12 cellular contexts compared by ENCODE assay signal in the genomic region with DNA sequence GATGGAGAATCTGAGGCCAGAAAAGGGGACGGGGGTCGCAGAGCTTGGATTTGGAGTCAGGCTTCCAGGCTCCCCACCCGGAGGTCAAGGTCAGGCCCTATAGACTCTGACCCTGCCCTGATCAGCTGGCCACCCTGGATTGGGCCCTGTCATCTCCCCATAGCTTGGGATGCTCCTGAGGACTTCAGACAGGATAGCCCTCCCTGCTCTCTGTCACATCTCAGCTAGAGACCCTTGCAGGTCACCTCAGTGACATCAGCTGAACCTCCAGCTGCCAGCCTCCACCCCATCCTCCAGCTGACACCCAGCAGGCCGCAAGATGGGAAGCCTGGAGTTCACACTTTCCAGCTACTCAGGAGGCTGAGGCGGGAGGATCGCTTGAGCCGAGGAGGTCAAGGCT. TPM values are rescaled to one million over a fixed set of nuclear protein-coding genes. Genes with fewer than 3 reads are reported as not detected.
DNase-seq lines count a peak whose midpoint lies in the region; TF ChIP-seq lines count a peak whose summit lies in the region.
"Had no signal": no experiment of that assay in that cellular context is flagged by ENCODE, and none has a peak within 500 bp of the region (broad histone marks: within the 10 kb centered on the region; RNA-seq: fewer than 3 reads in every experiment).

No MANE protein-coding gene starts in this region.

- H3K18ac ChIP-seq in trophoblast cell (ENCODE audit: low read length) = no peak overlapping the region

- no peak for TF ChIP-seq CTCF in SK-N-SH (IDR thresholded peaks at IDR 0.05)

- POLR2A ChIA-PET in SK-N-SH (lab: Yijun Ruan, JAX) = no interaction called here

- peak overlapping the region in 8 of 11 experiments; percentile 13 to 44 (median 30); a peak in 11 of 22 replicates for H3K9ac ChIP-seq in BLaER1 treated with 17β-estradiol and CSF1 and Interleukin-3, amounts not matched to agents 10 nM and 100 nM
- no peak overlapping the region for H3K9ac ChIP-seq in trophoblast cell (ENCODE audit: low read length)
- no peak overlapping the region for H3K9ac ChIP-seq in SK-N-SH

- TF ChIP-seq EP300 in SK-N-SH (IDR thresholded peaks at IDR 0.05; ENCODE audit: borderline replicate concordance in 1 of 2, low read depth in 1 of 2, low read length in 1 of 2) = no peak

- no peak overlapping the region for H3K4me3 ChIP-seq in BLaER1 treated with 17β-estradiol and CSF1 and Interleukin-3, amounts not matched to agents 10 nM and 100 nM
- H3K4me3 ChIP-seq in trophoblast cell (ENCODE audit: low read depth, low read length) (no peak overlapping the region), SK-N-SH (ENCODE audit: low read depth in 2 of 2, low read length in 1 of 2) (no peak overlapping the region)
- H3K4me3 ChIP-seq: pancreas, Peyer's patch had no signal

- H3K4me3 Mint-ChIP-seq in IgD-negative memory B cell = peak overlapping the region in 1 of 4 donors; percentile 80
- no peak overlapping the region for H3K4me3 Mint-ChIP-seq in dendritic cell treated with granulocyte-macrophage colony-stimulating factor and Interleukin-4, amounts not matched to agents 40 ng/mL and 50 ng/mL, for 4 days

- no peaks in the 10 kb centered on the region for H3K9me3 Mint-ChIP-seq in IgD-negative memory B cell
- no peaks in the 10 kb centered on the region for H3K9me3 Mint-ChIP-seq in dendritic cell treated with granulocyte-macrophage colony-stimulating factor and Interleukin-4, amounts not matched to agents 40 ng/mL and 50 ng/mL, for 4 days

- no peak overlapping the region for H2BK120ac ChIP-seq in trophoblast cell (ENCODE audit: insufficient read depth, low read length, poor library complexity)

- H3K36me3 Mint-ChIP-seq in IgD-negative memory B cell = no peaks in the 10 kb centered on the region
- peaks cover 28% of the 10 kb centered on the region for H3K36me3 Mint-ChIP-seq in dendritic cell treated with granulocyte-macrophage colony-stimulating factor and Interleukin-4, amounts not matched to agents 40 ng/mL and 50 ng/mL, for 4 days (ENCODE audit: low read depth)

- no peaks in the 10 kb centered on the region for H3K27me3 ChIP-seq in BLaER1 treated with 17β-estradiol and CSF1 and Interleukin-3, amounts not matched to agents 10 nM and 100 nM
- no peaks in the 10 kb centered on the region for H3K27me3 ChIP-seq in trophoblast cell (ENCODE audit: insufficient read depth, low read length)
- H3K27me3 ChIP-seq in SK-N-SH (ENCODE audit: insufficient read depth) = no peaks in the 10 kb centered on the region
- H3K27me3 ChIP-seq: pancreas, Peyer's patch had no signal

- H3K14ac ChIP-seq in trophoblast cell (ENCODE audit: low read length) = no peak overlapping the region

- DNase-seq in trophoblast cell (no peak), 8988T (no peak), SK-N-SH (no peak), SK-N-DZ (ENCODE audit: low spot score) (no peak), hippocampal formation (lab: John Stamatoyannopoulos, UW) (no peak)
- DNase-seq: dermis blood vessel endothelial cell, left cardiac atrium had no signal

- peak overlapping the region in 10 of 11 experiments; percentile 9 to 98 (median 46); a peak in 14 of 22 replicates for H3K4me2 ChIP-seq in BLaER1 treated with 17β-estradiol and CSF1 and Interleukin-3, amounts not matched to agents 10 nM and 100 nM
- H3K4me2 ChIP-seq in trophoblast cell (ENCODE audit: low read length) (no peak overlapping the region), SK-N-SH (no peak overlapping the region)

- intact Hi-C loops in dendritic cell treated with granulocyte-macrophage colony-stimulating factor and Interleukin-4, amounts not matched to agents 40 ng/mL and 50 ng/mL, for 4 days (cut with micrococcal nuclease) = no loop called here

- no peak overlapping the region for H4K12ac ChIP-seq in trophoblast cell (ENCODE audit: low read depth, low read length)

- H3K27ac Mint-ChIP-seq in IgD-negative memory B cell = peak overlapping the region; percentile 75 to 93 (median 89)
- H3K27ac Mint-ChIP-seq in dendritic cell treated with granulocyte-macrophage colony-stimulating factor and Interleukin-4, amounts not matched to agents 40 ng/mL and 50 ng/mL, for 4 days = peak overlapping the region; percentile 18

- no peaks in the 10 kb centered on the region for H3K27me3 Mint-ChIP-seq in IgD-negative memory B cell
- H3K27me3 Mint-ChIP-seq in dendritic cell treated with granulocyte-macrophage colony-stimulating factor and Interleukin-4, amounts not matched to agents 40 ng/mL and 50 ng/mL, for 4 days = no peaks in the 10 kb centered on the region

- H2BK5ac ChIP-seq in trophoblast cell (ENCODE audit: low read depth, low read length, poor library complexity) = no peak overlapping the region

- H3K79me1 ChIP-seq in trophoblast cell (ENCODE audit: low read length) = peaks cover 30% of the 10 kb centered on the region

- H3K9me2 ChIP-seq in SK-N-SH = no peaks in the 10 kb centered on the region

- peaks cover 0 to 4% (median 0%) of the 10 kb centered on the region in 11 experiments; a peak in 1 of 22 replicates for H4K20me1 ChIP-seq in BLaER1 treated with 17β-estradiol and CSF1 and Interleukin-3, amounts not matched to agents 10 nM and 100 nM
- H4K20me1 ChIP-seq in SK-N-SH (ENCODE audit: insufficient read depth) = no peaks in the 10 kb centered on the region

- peaks cover 23% of the 10 kb centered on the region for H3K79me2 ChIP-seq in trophoblast cell (ENCODE audit: control insufficient read depth, insufficient read depth, low read length, poor library complexity)
- H3K79me2 ChIP-seq in SK-N-SH (ENCODE audit: insufficient read depth) = peaks cover 16% of the 10 kb centered on the region

- H3K27ac ChIP-seq in BLaER1 treated with 17β-estradiol and CSF1 and Interleukin-3, amounts not matched to agents 10 nM and 100 nM = peak overlapping the region in 6 of 11 experiments; percentile 2 to 99 (median 14); a peak in 7 of 22 replicates
- H3K27ac ChIP-seq in trophoblast cell (ENCODE audit: low read depth, low read length) (no peak overlapping the region), SK-N-SH (ENCODE audit: low read depth in 2 of 2, low read length in 1 of 2) (no peak overlapping the region)
- H3K27ac ChIP-seq: pancreas had no signal

- peaks cover 34% of the 10 kb centered on the region for H3F3A ChIP-seq in SK-N-SH (replicated peaks; ENCODE audit: insufficient read depth)

- no peak for TF ChIP-seq RAD21 in SK-N-SH (IDR thresholded peaks at IDR 0.05; ENCODE audit: low read length)

- peak overlapping the region; percentile 15 for H2AK5ac ChIP-seq in trophoblast cell (ENCODE audit: low read length)

- CTCF ChIA-PET in SK-N-SH (lab: Yijun Ruan, JAX) = interaction anchor here (0.6 to 7.7 kb wide), 4 partner anchors 12 to 76 kb away, joined by 3 to 90 read pairs (median 20); no protein-coding TSS in a partner anchor

- H3K9me3 ChIP-seq in BLaER1 treated with 17β-estradiol and CSF1 and Interleukin-3, amounts not matched to agents 10 nM and 100 nM (replicated peaks in 1 of 11) = no peaks in the 10 kb centered on the region
- H3K9me3 ChIP-seq in trophoblast cell (ENCODE audit: insufficient read depth, low read depth, low read length) = no peaks in the 10 kb centered on the region
- no peaks in the 10 kb centered on the region for H3K9me3 ChIP-seq in SK-N-SH
- H3K9me3 ChIP-seq: pancreas, Peyer's patch had no signal

- H3K4me1 ChIP-seq in BLaER1 treated with 17β-estradiol and CSF1 and Interleukin-3, amounts not matched to agents 10 nM and 100 nM = peaks cover 49 to 67% (median 60%) of the 10 kb centered on the region in 10 experiments
- peaks cover 8 to 18% of the 10 kb centered on the region in 2 experiments for H3K4me1 ChIP-seq in trophoblast cell (ENCODE audit: control insufficient read depth in 1 of 2, insufficient read depth in 2 of 2, low read length in 2 of 2)
- H3K4me1 ChIP-seq in SK-N-SH (ENCODE audit: control insufficient read depth in 1 of 2, insufficient read depth in 2 of 2, low read depth in 1 of 2, low read length in 1 of 2) = peaks cover 0 to 7% of the 10 kb centered on the region in 2 experiments; a peak in 2 of 4 replicates

- H3K4ac ChIP-seq in trophoblast cell (ENCODE audit: low read depth, low read length) = no peak overlapping the region

- H2AFZ ChIP-seq in trophoblast cell (ENCODE audit: insufficient read depth, low read length, poor library complexity) = no peak overlapping the region
- H2AFZ ChIP-seq in SK-N-SH (ENCODE audit: low read depth) = no peak overlapping the region

- H3K36me3 ChIP-seq in BLaER1 treated with 17β-estradiol and CSF1 and Interleukin-3, amounts not matched to agents 10 nM and 100 nM = peaks cover 0 to 12% (median 0%) of the 10 kb centered on the region in 11 experiments; a peak in 5 of 22 replicates
- H3K36me3 ChIP-seq in trophoblast cell (ENCODE audit: control insufficient read depth in 1 of 2, insufficient read depth in 2 of 2, low read length in 2 of 2) (peaks cover 0 to 6% of the 10 kb centered on the region in 2 experiments), SK-N-SH (replicated peaks in 1 of 2; ENCODE audit: control insufficient read depth in 1 of 2, insufficient read depth in 2 of 2, low read length in 1 of 2) (peaks cover 0 to 10% of the 10 kb centered on the region in 2 experiments)
- H3K36me3 ChIP-seq: pancreas, Peyer's patch had no signal

- no peak overlapping the region for H4K8ac ChIP-seq in trophoblast cell (ENCODE audit: low read depth, low read length)

- peaks cover 11 to 29% (median 28%) of the 10 kb centered on the region in 3 donors for H3K4me1 Mint-ChIP-seq in IgD-negative memory B cell
- peaks cover 36% of the 10 kb centered on the region for H3K4me1 Mint-ChIP-seq in dendritic cell treated with granulocyte-macrophage colony-stimulating factor and Interleukin-4, amounts not matched to agents 40 ng/mL and 50 ng/mL, for 4 days (ENCODE audit: low read depth)

- no peak overlapping the region for H4K91ac ChIP-seq in trophoblast cell (ENCODE audit: low read depth, low read length)

- H3K23ac ChIP-seq in trophoblast cell (ENCODE audit: low read length) = no peak overlapping the region

- peak overlapping the region; percentile 9 for H2BK12ac ChIP-seq in trophoblast cell (ENCODE audit: low read length)

- no CpG with 5 or more reads among the region's 7 CpGs for WGBS in trophoblast cell (ENCODE audit: extremely low coverage, insufficient coverage, insufficient read length)
- WGBS in SK-N-SH (ENCODE audit: low lambda C conversion rate) = 92% methylated on average over 6 of the region's 7 CpGs

RNA-seq across cellular contexts. Expression of gene TPM4, which starts 2.8 kb away (rescaled TPM):
- 88.1 TPM for polyA plus RNA-seq in IgD-negative memory B cell
- 859 and 864 TPM in 2 replicates for polyA plus RNA-seq in trophoblast cell (2013)
- polyA plus RNA-seq in SK-N-SH (2012; rRNA removed) = 415 and 440 TPM in 2 replicates
- 478 and 600 TPM in 2 replicates for polyA plus RNA-seq in SK-N-SH (2012; cell fraction: cytosol; rRNA removed)
- polyA plus RNA-seq in SK-N-SH (2012; cell fraction: nucleus; rRNA removed) = 280 and 324 TPM in 2 replicates
- polyA plus RNA-seq in SK-N-DZ (2014; cell fraction: cytosol; rRNA removed) = 173 and 190 TPM in 2 replicates
- polyA plus RNA-seq in SK-N-DZ (2014; cell fraction: nucleus; rRNA removed) = 78.2 and 86.9 TPM in 2 replicates

RNA-seq across cellular contexts. Expression of gene RAB8A, which starts 38.2 kb away (rescaled TPM):
- polyA plus RNA-seq in IgD-negative memory B cell (132 TPM), SK-N-SH (2012; rRNA removed) (55.2 and 58.0 TPM in 2 replicates)
- polyA plus RNA-seq in trophoblast cell (2013) = 61.7 and 61.9 TPM in 2 replicates
- polyA plus RNA-seq in SK-N-SH (2012; cell fraction: cytosol; rRNA removed) = 54.9 and 59.5 TPM in 2 replicates
- polyA plus RNA-seq in SK-N-SH (2012; cell fraction: nucleus; rRNA removed) = 28.4 and 29.0 TPM in 2 replicates
- polyA plus RNA-seq in SK-N-DZ (2014; cell fraction: cytosol; rRNA removed) = 44.3 and 48.2 TPM in 2 replicates
- 19.6 and 19.9 TPM in 2 replicates for polyA plus RNA-seq in SK-N-DZ (2014; cell fraction: nucleus; rRNA removed)

Comparison
In these comparisons a context has a peak if more than half of its experiments do, and no peak if none do; other contexts are left out.
1. H3K27ac ChIP-seq: peak in BLaER1 treated with 17β-estradiol and CSF1 and Interleukin-3, amounts not matched to agents 10 nM and 100 nM (6 of 11); none in trophoblast cell (single experiment) and SK-N-SH (0 of 2).
2. H3K4me2 ChIP-seq: peak in BLaER1 treated with 17β-estradiol and CSF1 and Interleukin-3, amounts not matched to agents 10 nM and 100 nM (10 of 11); none in trophoblast cell (single experiment) and SK-N-SH (single experiment).
3. H3K9ac ChIP-seq: peak in BLaER1 treated with 17β-estradiol and CSF1 and Interleukin-3, amounts not matched to agents 10 nM and 100 nM (8 of 11); none in trophoblast cell (single experiment) and SK-N-SH (single experiment).